12 cellular contexts compared by ENCODE assay signal in genomic region chr2:191728710-191729597, GRCh38. TPM values are rescaled to one million over a fixed set of nuclear protein-coding genes. Genes with fewer than 3 reads are reported as not detected.
DNase-seq lines count a peak whose midpoint lies in the region; ATAC-seq, FAIRE-seq and TF ChIP-seq lines count a peak whose summit lies in the region.
"Had no signal": no experiment of that assay in that cellular context is flagged by ENCODE, and none has a peak within 500 bp of the region (broad histone marks: within the 10 kb centered on the region; RNA-seq: fewer than 3 reads in every experiment).

No MANE protein-coding gene starts in this region.

- H3K4me2 ChIP-seq in Karpas-422 (ENCODE audit: low read depth, low read length, poor library complexity, severe bottlenecking) (no peak overlapping the region), GM12878 (ENCODE audit: control insufficient read depth, insufficient read depth) (no peak overlapping the region)

- 37% methylated on average over 5 of the region's 5 CpGs for WGBS in GM12878 (ENCODE audit: insufficient coverage, insufficient replicate concordance, low lambda C conversion rate, missing lambda C conversion rate)

- H3K4me3 ChIP-seq in Karpas-422 (ENCODE audit: low read length) (no peak overlapping the region), GM12878 (no peak overlapping the region), retinal pigment epithelial cell (ENCODE audit: low read length) (no peak overlapping the region), BE2C (ENCODE audit: low read depth, low read length) (no peak overlapping the region)
- H3K4me3 ChIP-seq: lung, upper lobe of right lung had no signal

- no TSS peak for BruUV-seq in GM12878 (replicated peaks; lab: Mats Ljungman, UMichigan)

- H3K4me1 Mint-ChIP-seq in stimulated activated naive B cell treated with anti-CD40 and anti-IgM and Interleukin-4, amounts not matched to agents 10 μg/mL and 1 μg/mL and 100 μg/mL, for 72 hours = peaks cover 0 to 3% of the 10 kb centered on the region in 2 donors

- SMC1A ChIA-PET in GM12878 (lab: Charles Lee; ENCODE audit: uncharacterized antibody, unreplicated experiment) = interaction anchor here (0.6 to 2.0 kb wide), 7 partner anchors 9 to 172 kb away, joined by 3 to 10 read pairs (median 3); no protein-coding TSS in a partner anchor

- no peak overlapping the region for H2AFZ ChIP-seq in Karpas-422 (ENCODE audit: low read length)
- no peak overlapping the region for H2AFZ ChIP-seq in GM12878 (ENCODE audit: control insufficient read depth, low read depth, low read length)

- H4K20me1 ChIP-seq in Karpas-422 (ENCODE audit: insufficient read depth, low read depth, low read length) (no peaks in the 10 kb centered on the region), GM12878 (ENCODE audit: control insufficient read depth, insufficient read depth) (no peaks in the 10 kb centered on the region)

- in situ Hi-C loops in GM12878 (cut with MboI) = no loop called here

- no peak for FAIRE-seq in GM12878 (lab: Jason Lieb, UNC)

- TF ChIP-seq CTCF in GM12878 (IDR thresholded peaks at IDR 0.05 in 2 of 3, conservative IDR thresholded peaks at IDR 0.05 in 1 of 3; ENCODE audit: control insufficient read depth in 2 of 3, extremely low read depth in 1 of 3, insufficient read depth in 1 of 3, low read depth in 3 of 3, low read length in 3 of 3) = no peak
- peak; percentile 35 for TF ChIP-seq CTCF in retinal pigment epithelial cell (conservative IDR thresholded peaks at IDR 0.05; ENCODE audit: low read depth, low read length)
- no peak for TF ChIP-seq CTCF in BE2C (IDR thresholded peaks at IDR 0.05; ENCODE audit: low read depth, low read length)

- H3K36me3 ChIP-seq in Karpas-422 (ENCODE audit: insufficient read depth, low read length) (no peaks in the 10 kb centered on the region), GM12878 (ENCODE audit: control insufficient read depth in 2 of 2, insufficient read depth in 2 of 2, low read length in 1 of 2) (no peaks in the 10 kb centered on the region), BE2C (no peaks in the 10 kb centered on the region)
- H3K36me3 ChIP-seq: upper lobe of right lung had no signal

- H3K9me3 ChIP-seq in Karpas-422 (ENCODE audit: low read length) = no peaks in the 10 kb centered on the region
- H3K9me3 ChIP-seq in GM12878 (replicated peaks; ENCODE audit: control insufficient read depth, insufficient read depth, low read length) = no peaks in the 10 kb centered on the region
- no peaks in the 10 kb centered on the region for H3K9me3 ChIP-seq in BE2C
- H3K9me3 ChIP-seq: upper lobe of right lung had no signal

- H3K27ac Mint-ChIP-seq in stimulated activated naive B cell treated with anti-CD40 and anti-IgM and Interleukin-4, amounts not matched to agents 10 μg/mL and 1 μg/mL and 100 μg/mL, for 72 hours = no peak overlapping the region
- H3K27ac Mint-ChIP-seq: T-helper 1 cell treated with Interleukin-12 subunit alpha and Interleukin-12 subunit beta and Interleukin-4 antibody, amounts not matched to agents 30 μg/mL and 1 μg/mL, for 36 hours had no signal

- intact Hi-C loops in GM12878 (cut with micrococcal nuclease; ENCODE audit: unreplicated experiment) = no loop called here

- H3K4me1 ChIP-seq in Karpas-422 (ENCODE audit: low read length) = no peaks in the 10 kb centered on the region
- H3K4me1 ChIP-seq in GM12878 (ENCODE audit: control insufficient read depth, insufficient read depth, low read length) = no peaks in the 10 kb centered on the region
- H3K4me1 ChIP-seq in BE2C = 0 out of 2 replicates have a peak, but pooled peaks cover 3% of the 10 kb centered on the region
- H3K4me1 ChIP-seq: upper lobe of right lung had no signal

- H3K27me3 ChIP-seq in Karpas-422 (ENCODE audit: low read length) = peaks cover 3% of the 10 kb centered on the region; the same call in 1 of the 2 replicates
- H3K27me3 ChIP-seq in GM12878 (replicated peaks in 1 of 2; ENCODE audit: control insufficient read depth in 2 of 2, insufficient read depth in 2 of 2, low read length in 1 of 2) = no peaks in the 10 kb centered on the region
- H3K27me3 ChIP-seq in BE2C = no peaks in the 10 kb centered on the region
- H3K27me3 ChIP-seq: upper lobe of right lung had no signal

- CTCF ChIA-PET in GM12878 (lab: Yijun Ruan, JAX) = interaction anchor here (0.6 to 2.5 kb wide), 6 partner anchors 9 to 162 kb away, joined by 3 to 10 read pairs (median 3); no protein-coding TSS in a partner anchor

- POLR2A ChIA-PET in GM12878 (lab: Charles Lee) = interaction anchor here (0.7 kb wide), 1 partner anchor 113 kb away, joined by 4 read pairs; no protein-coding TSS in a partner anchor

- ATAC-seq in GM21360 (IDR thresholded peaks at IDR 0.05; ENCODE audit: unreplicated experiment) = peak; percentile 67
- ATAC-seq in GM12878 = peak; percentile 72
- no peak for ATAC-seq in stimulated activated naive B cell treated with anti-CD40 and anti-IgM and Interleukin-4, amounts not matched to agents 10 μg/mL and 1 μg/mL and 100 μg/mL, for 72 hours (replicated peaks)
- ATAC-seq: upper lobe of right lung had no signal

- TF ChIP-seq POLR2A in GM12878 (IDR thresholded peaks at IDR 0.05; ENCODE audit: low read depth, low read length) = no peak

- no peak overlapping the region for H3K27ac ChIP-seq in Karpas-422 (ENCODE audit: low read length)
- no peak overlapping the region for H3K27ac ChIP-seq in GM12878 (ENCODE audit: control insufficient read depth, insufficient read depth)
- H3K27ac ChIP-seq: upper lobe of right lung had no signal

- no peaks in the 10 kb centered on the region for H3K27me3 Mint-ChIP-seq in stimulated activated naive B cell treated with anti-CD40 and anti-IgM and Interleukin-4, amounts not matched to agents 10 μg/mL and 1 μg/mL and 100 μg/mL, for 72 hours

- H3K4me3 Mint-ChIP-seq in stimulated activated naive B cell treated with anti-CD40 and anti-IgM and Interleukin-4, amounts not matched to agents 10 μg/mL and 1 μg/mL and 100 μg/mL, for 72 hours = no peak overlapping the region
- H3K4me3 Mint-ChIP-seq: T-helper 1 cell treated with Interleukin-12 subunit alpha and Interleukin-12 subunit beta and Interleukin-4 antibody, amounts not matched to agents 30 μg/mL and 1 μg/mL, for 36 hours had no signal

- no peak for TF ChIP-seq EP300 in GM12878 (IDR thresholded peaks at IDR 0.05; ENCODE audit: borderline replicate concordance in 1 of 2, control insufficient read depth in 1 of 2, low read depth in 2 of 2, low read length in 2 of 2)

- no peaks in the 10 kb centered on the region for H3K9me3 Mint-ChIP-seq in stimulated activated naive B cell treated with anti-CD40 and anti-IgM and Interleukin-4, amounts not matched to agents 10 μg/mL and 1 μg/mL and 100 μg/mL, for 72 hours
- H3K9me3 Mint-ChIP-seq: T-helper 1 cell treated with Interleukin-12 subunit alpha and Interleukin-12 subunit beta and Interleukin-4 antibody, amounts not matched to agents 30 μg/mL and 1 μg/mL, for 36 hours had no signal

- H3K79me2 ChIP-seq in Karpas-422 (ENCODE audit: low read length) (no peaks in the 10 kb centered on the region), GM12878 (ENCODE audit: control insufficient read depth, insufficient read depth, low read length) (no peaks in the 10 kb centered on the region)

- H3K9me2 ChIP-seq in Karpas-422 (replicated peaks; ENCODE audit: insufficient read depth, low read length) = no peaks in the 10 kb centered on the region

- no peak for TF ChIP-seq RAD21 in GM12878 (IDR thresholded peaks at IDR 0.05; ENCODE audit: insufficient read depth, low read depth, low read length)

- H3K36me3 Mint-ChIP-seq in stimulated activated naive B cell treated with anti-CD40 and anti-IgM and Interleukin-4, amounts not matched to agents 10 μg/mL and 1 μg/mL and 100 μg/mL, for 72 hours = no peaks in the 10 kb centered on the region

- no peak overlapping the region for H3K9ac ChIP-seq in Karpas-422 (ENCODE audit: low read length)
- H3K9ac ChIP-seq in GM12878 (ENCODE audit: control insufficient read depth, insufficient read depth, low read length) = no peak overlapping the region

- RAD21 ChIA-PET in GM12878 (lab: Charles Lee; ENCODE audit: unreplicated experiment) = interaction anchor here (0.6 kb wide), 1 partner anchor 109 kb away, joined by 3 read pairs; no protein-coding TSS in a partner anchor

- DNase-seq in Karpas-422 (peak; percentile 44), GM12878 (ENCODE audit: low read depth, low spot score) (no peak), retinal pigment epithelial cell (ENCODE audit: low read depth) (no peak), A172 (ENCODE audit: low spot score) (no peak), BE2C (no peak)
- no peak for DNase-seq in stimulated activated naive B cell treated with anti-CD40 and anti-IgM and Interleukin-4, amounts not matched to agents 10 μg/mL and 1 μg/mL and 100 μg/mL, for 72 hours
- DNase-seq: amygdala, KG1, upper lobe of right lung had no signal

RNA-seq across cellular contexts. Expression of gene NABP1, which starts 51.0 kb away (rescaled TPM):
- 47.0 and 52.4 TPM in 2 replicates for total RNA-seq in Karpas-422 (2014; rRNA removed; shearing (Covaris generic); ENCODE audit: low replicate concordance)
- 236 and 247 TPM in 2 replicates for total RNA-seq in GM12878 (2013; cell fraction: nucleolus; rRNA removed)
- total RNA-seq in GM12878 (2014; rRNA removed) = 41.5 and 47.5 TPM in 2 replicates
- 64.3 and 65.7 TPM in 2 replicates for total RNA-seq in GM12878 (2014; rRNA removed; fragmentation: Illumina TruSeq; extraction: Trizol)
- 44.9 and 51.8 TPM in 2 replicates for total RNA-seq in GM12878 (2021)
- 4.3 TPM for polyA plus RNA-seq in GM12878 (2011; ENCODE audit: low read depth)
- polyA plus RNA-seq in GM12878 (2011; rRNA removed) = 31.6 and 50.2 TPM in 2 replicates
- polyA plus RNA-seq in GM12878 (2011; cell fraction: cytosol; rRNA removed) = 5.9 and 7.6 TPM in 2 replicates
- 65.5 and 84.2 TPM in 2 replicates for polyA plus RNA-seq in GM12878 (2011; cell fraction: nucleus; rRNA removed)
- 12.9 and 16.4 TPM in 2 replicates for polyA plus RNA-seq in GM12878 (2012)
- 36.6 and 53.7 TPM in 2 replicates for polyA plus RNA-seq in GM12878 (2014; fragmentation: Illumina TruSeq; extraction: Trizol)
- 10 to 100 TPM; 22.9 to 24.1 TPM for polyA plus RNA-seq in GM12878 (2014; fragmentation: Nextera tagmentation; extraction: Ambion mirVana)
- 30.4 and 38.3 TPM in 2 replicates for polyA plus RNA-seq in GM12878 (2014; rRNA removed)
- 10 to 100 TPM; 57.0 to 60.3 TPM for polyA plus RNA-seq in GM12878 (2016; fragmentation: Nextera tagmentation; extraction: Ambion mirVana)
- polyA minus RNA-seq in GM12878 (2011; rRNA and poly(A)+ RNA removed) = 32.7 and 34.8 TPM in 2 replicates
- polyA minus RNA-seq in GM12878 (2011; cell fraction: cytosol; rRNA and poly(A)+ RNA removed) = 11.5 and 15.8 TPM in 2 replicates
- polyA minus RNA-seq in GM12878 (2011; cell fraction: nucleus; rRNA and poly(A)+ RNA removed) = 93.1 and 134 TPM in 2 replicates
- total RNA-seq in A172 (2014; rRNA removed; shearing (Covaris generic)) = 44.6 and 53.0 TPM in 2 replicates
- 2.1 TPM for polyA plus RNA-seq in BE2C (2012; ENCODE audit: insufficient read depth, insufficient read length, low read depth)

Comparison
In these comparisons a context has a peak if more than half of its experiments do, and no peak if none do; other contexts are left out.
1. ATAC-seq: peak in GM21360 (single experiment) and GM12878 (single experiment); none in stimulated activated naive B cell treated with anti-CD40 and anti-IgM and Interleukin-4, amounts not matched to agents 10 μg/mL and 1 μg/mL and 100 μg/mL, for 72 hours (0 of 2).